ENCODE assay signal across 10 cellular contexts in the genomic region with DNA sequence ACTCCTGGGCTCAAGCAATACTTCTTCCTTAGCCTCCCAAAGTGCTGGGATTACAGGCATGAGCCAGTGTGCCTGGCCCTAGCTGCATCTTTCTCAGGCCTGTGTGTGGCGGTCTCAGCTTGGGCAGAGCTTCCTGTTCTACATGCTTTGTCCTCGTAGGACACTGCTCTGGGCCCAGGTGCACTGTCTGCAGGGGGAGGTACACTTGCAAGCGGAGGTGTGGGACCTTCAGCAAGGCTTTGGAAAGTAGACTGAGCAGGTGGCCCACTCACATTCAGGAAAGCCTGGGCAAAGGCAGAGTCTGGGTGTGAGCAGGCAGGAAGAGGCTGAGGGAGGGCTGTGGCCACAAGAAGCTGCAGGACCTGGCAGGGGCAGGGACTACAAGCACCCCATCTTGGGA. TPM values are rescaled to one million over a fixed set of nuclear protein-coding genes. Genes with fewer than 3 reads are reported as not detected.
DNase-seq lines count a peak whose midpoint lies in the region; ATAC-seq and TF ChIP-seq lines count a peak whose summit lies in the region.
"Had no signal": no experiment of that assay in that cellular context is flagged by ENCODE, and none has a peak within 500 bp of the region (broad histone marks: within the 10 kb centered on the region; RNA-seq: fewer than 3 reads in every experiment).

No MANE protein-coding gene starts in this region.

- no peak for TF ChIP-seq CTCF in CD14-positive monocyte (IDR thresholded peaks at IDR 0.05)

- peaks cover 8% of the 10 kb centered on the region for H3K79me1 ChIP-seq in trophoblast cell (ENCODE audit: low read length)

- peak overlapping the region; percentile 73 to 88 (median 82) for H3K27ac Mint-ChIP-seq in CD14-positive monocyte

- no peak overlapping the region for H3K14ac ChIP-seq in trophoblast cell (ENCODE audit: low read length)

- H3K4me3 ChIP-seq in NT2/D1 (ENCODE audit: insufficient read length, low read depth) (no peak overlapping the region), esophagus (ENCODE audit: low read depth in 1 of 2, low read length in 2 of 2) (no peak overlapping the region), trophoblast cell (ENCODE audit: low read depth, low read length) (no peak overlapping the region)

- H3K9ac ChIP-seq in NT2/D1 (ENCODE audit: insufficient read length, low read depth) = peak overlapping the region; percentile 56
- H3K9ac ChIP-seq in trophoblast cell (ENCODE audit: low read length) = no peak overlapping the region

- intact Hi-C loops in CD14-positive monocyte (cut with micrococcal nuclease) = no loop called here

- no peak for ATAC-seq in GM18498 (IDR thresholded peaks at IDR 0.05; ENCODE audit: unreplicated experiment)

- H3K27me3 ChIP-seq in NT2/D1 (ENCODE audit: insufficient read depth, insufficient read length) (no peaks in the 10 kb centered on the region), esophagus (ENCODE audit: control insufficient read depth in 1 of 2, insufficient read depth in 2 of 2, low read length in 2 of 2) (no peaks in the 10 kb centered on the region), trophoblast cell (ENCODE audit: insufficient read depth, low read length) (no peaks in the 10 kb centered on the region)

- H3K4ac ChIP-seq in trophoblast cell (ENCODE audit: low read depth, low read length) = no peak overlapping the region

- peaks cover 20% of the 10 kb centered on the region for H3K4me1 ChIP-seq in NT2/D1 (ENCODE audit: insufficient read depth, insufficient read length)
- H3K4me1 ChIP-seq in esophagus (ENCODE audit: control insufficient read depth in 2 of 2, insufficient read depth in 2 of 2, low read length in 1 of 2) = peaks cover 0 to 16% of the 10 kb centered on the region in 2 donors
- H3K4me1 ChIP-seq in trophoblast cell (ENCODE audit: control insufficient read depth in 1 of 2, insufficient read depth in 2 of 2, low read length in 2 of 2) = peaks cover 4 to 17% of the 10 kb centered on the region in 2 experiments

- H3K4me3 Mint-ChIP-seq in CD14-positive monocyte = peak overlapping the region in 1 of 2 donors; percentile 55

- DNase-seq in CD14-positive monocyte (ENCODE audit: low spot score) (no peak), NT2/D1 (ENCODE audit: low read depth, low spot score) (no peak), trophoblast cell (no peak), NCI-H2107 treated with DMSO at 0.1 percent for 48 hours (lab: John Stamatoyannopoulos, UW; ENCODE audit: unreplicated experiment) (no peak), NCI-H2171 (lab: John Stamatoyannopoulos, UW) (no peak)
- DNase-seq in stimulated activated CD4-positive, alpha-beta T cell treated with anti-CD3 and anti-CD28 coated beads, Interleukin-4, amount 100 ng/mL, for 24 hours = no peak
- DNase-seq: glutamatergic neuron had no signal

- H4K91ac ChIP-seq in trophoblast cell (ENCODE audit: low read depth, low read length) = peak overlapping the region; percentile 21

- H3K27me3 Mint-ChIP-seq in CD14-positive monocyte (ENCODE audit: low read depth in 3 of 3) = peaks cover 0 to 3% (median 3%) of the 10 kb centered on the region in 3 donors
- H3K27me3 Mint-ChIP-seq: IgD-negative memory B cell had no signal

- no peak overlapping the region for H2BK12ac ChIP-seq in trophoblast cell (ENCODE audit: low read length)

- H3K79me2 ChIP-seq in trophoblast cell (ENCODE audit: control insufficient read depth, insufficient read depth, low read length, poor library complexity) = no peaks in the 10 kb centered on the region

- H4K8ac ChIP-seq in trophoblast cell (ENCODE audit: low read depth, low read length) = no peak overlapping the region

- WGBS in esophagus, 2 donors = 81 to 83% methylated on average over 3 of the region's 3 CpGs
- no CpG with 5 or more reads among the region's 3 CpGs for WGBS in trophoblast cell (ENCODE audit: extremely low coverage, insufficient coverage, insufficient read length)

- H3K36me3 ChIP-seq in NT2/D1 (ENCODE audit: insufficient read depth, insufficient read length, low read length) = peaks cover 23% of the 10 kb centered on the region
- peaks cover 0 to 13% of the 10 kb centered on the region in 2 donors for H3K36me3 ChIP-seq in esophagus (ENCODE audit: control insufficient read depth in 2 of 2, insufficient read depth in 2 of 2, low read length in 1 of 2)
- peaks cover 11 to 14% of the 10 kb centered on the region in 2 experiments for H3K36me3 ChIP-seq in trophoblast cell (ENCODE audit: control insufficient read depth in 1 of 2, insufficient read depth in 2 of 2, low read length in 2 of 2)

- no peaks in the 10 kb centered on the region for H3K9me3 Mint-ChIP-seq in CD14-positive monocyte
- H3K9me3 Mint-ChIP-seq: IgD-negative memory B cell had no signal

- no peak overlapping the region for H3K4me2 ChIP-seq in trophoblast cell (ENCODE audit: low read length)

- H3K27ac ChIP-seq in esophagus (ENCODE audit: low read depth in 2 of 2, low read length in 1 of 2) (peak overlapping the region; percentile 53 to 73), trophoblast cell (ENCODE audit: low read depth, low read length) (no peak overlapping the region)

- H3K4me1 Mint-ChIP-seq in CD14-positive monocyte = peaks cover 54% of the 10 kb centered on the region

- H2BK120ac ChIP-seq in trophoblast cell (ENCODE audit: insufficient read depth, low read length, poor library complexity) = no peak overlapping the region

- no peak overlapping the region for H3K23ac ChIP-seq in trophoblast cell (ENCODE audit: low read length)

- no peak overlapping the region for H2BK5ac ChIP-seq in trophoblast cell (ENCODE audit: low read depth, low read length, poor library complexity)

- H2AFZ ChIP-seq in trophoblast cell (ENCODE audit: insufficient read depth, low read length, poor library complexity) = no peak overlapping the region

- no peaks in the 10 kb centered on the region for H3K9me3 ChIP-seq in NT2/D1 (ENCODE audit: insufficient read depth, low read length)
- H3K9me3 ChIP-seq in esophagus (ENCODE audit: control insufficient read depth in 2 of 2, insufficient read depth in 1 of 2, low read depth in 1 of 2, low read length in 1 of 2) = no peaks in the 10 kb centered on the region
- H3K9me3 ChIP-seq in trophoblast cell (ENCODE audit: insufficient read depth, low read depth, low read length) = peaks cover 2% of the 10 kb centered on the region

- peaks cover 25 to 29% of the 10 kb centered on the region in 2 donors for H3K36me3 Mint-ChIP-seq in CD14-positive monocyte
- H3K36me3 Mint-ChIP-seq: IgD-negative memory B cell had no signal

- H3K18ac ChIP-seq in trophoblast cell (ENCODE audit: low read length) = no peak overlapping the region

- no peak overlapping the region for H2AK5ac ChIP-seq in trophoblast cell (ENCODE audit: low read length)

- H4K12ac ChIP-seq in trophoblast cell (ENCODE audit: low read depth, low read length) = no peak overlapping the region

RNA-seq across cellular contexts. Expression of a gene that starts 33.6 kb away (rescaled TPM):
- polyA plus RNA-seq in CD14-positive monocyte (not detected), esophagus (1 to 10 TPM in 1 of 2 donors, under 1 TPM in 1; 0.73 to 1.4 TPM)
- polyA plus RNA-seq in trophoblast cell (2013) = 36.0 and 40.8 TPM in 2 replicates
- polyA plus RNA-seq: IgD-negative memory B cell had no signal
